1 cellular context compared by ENCODE assay signal in the genomic region with DNA sequence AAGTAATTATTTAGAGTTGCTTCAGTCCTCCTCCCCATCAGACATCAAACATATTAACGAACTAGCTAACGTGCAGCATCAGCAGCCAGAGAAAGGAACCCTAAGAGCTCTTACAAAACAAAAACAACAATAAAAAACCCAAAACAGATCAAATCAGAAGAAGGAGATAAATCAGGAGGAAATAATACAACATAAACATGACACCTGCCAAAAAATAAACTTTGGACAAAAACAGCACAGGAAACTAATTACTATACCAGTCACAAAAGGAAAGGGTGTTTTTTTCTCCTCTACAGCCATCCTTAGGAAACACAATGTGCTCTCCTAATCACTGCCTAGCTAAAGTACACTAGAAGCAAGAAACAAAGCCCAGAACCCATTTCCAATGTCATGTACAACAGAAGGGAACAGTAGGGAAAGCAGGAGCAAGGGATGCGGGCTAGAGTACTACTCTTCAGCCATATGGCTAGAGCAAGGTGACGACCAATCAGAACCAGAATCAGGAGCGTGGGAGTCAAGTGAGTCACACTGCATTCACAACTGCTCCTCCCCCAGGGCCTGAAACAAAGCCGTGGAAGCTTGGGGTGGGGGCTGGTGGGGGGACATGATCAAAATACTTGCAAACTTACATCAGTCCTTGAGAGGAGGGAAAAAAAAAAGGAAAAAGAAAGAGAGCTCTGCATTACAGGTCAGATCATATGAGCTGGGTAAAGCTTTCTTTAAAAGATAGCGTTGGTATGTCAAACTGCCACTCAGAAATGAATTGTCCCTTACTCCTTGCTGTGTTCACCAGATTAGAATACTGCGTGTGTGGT.
TF ChIP-seq lines count a peak whose summit lies in the region.

No MANE protein-coding gene starts in this region.

TF ChIP-seq in HEK293, 187 proteins besides CTCF, POLR2A, EP300 and RAD21 (continued from another document and continues in another):
- TF ChIP-seq ZNF660 (tag by site-specific recombination; IDR thresholded peaks at IDR 0.05) (peak; percentile 8; the same call in 1 of the 2 replicates), ZNF23 (tag by site-specific recombination; IDR thresholded peaks at IDR 0.05; ENCODE audit: borderline replicate concordance) (no peak), ZNF239 (tag by site-specific recombination; IDR thresholded peaks at IDR 0.05) (no peak), ZNF221 (tag by site-specific recombination; IDR thresholded peaks at IDR 0.05; ENCODE audit: borderline replicate concordance) (no peak), ZBTB44 (tag by site-specific recombination; IDR thresholded peaks at IDR 0.05) (no peak), ZNF433 (tag by site-specific recombination; IDR thresholded peaks at IDR 0.05; ENCODE audit: low read depth) (no peak), BCL11A (tag by site-specific recombination; IDR thresholded peaks at IDR 0.05; ENCODE audit: low read depth) (no peak), ZNF792 (tag by site-specific recombination; IDR thresholded peaks at IDR 0.05) (no peak), SP3 (tag by site-specific recombination; IDR thresholded peaks at IDR 0.05) (no peak), IKZF3 (tag by site-specific recombination; IDR thresholded peaks at IDR 0.05) (peak; percentile 79), ZFP37 (tag by site-specific recombination; IDR thresholded peaks at IDR 0.05) (no peak), INSM2 (tag by site-specific recombination; IDR thresholded peaks at IDR 0.05) (0 out of 2 replicates have a peak, but pooled peaks have one; percentile 24), PRDM1 (tag by site-specific recombination; IDR thresholded peaks at IDR 0.05) (0 out of 2 replicates have a peak, but pooled peaks have one; percentile 51), ZNF623 (tag by site-specific recombination; IDR thresholded peaks at IDR 0.05) (no peak), ZNF776 (tag by site-specific recombination; IDR thresholded peaks at IDR 0.05; ENCODE audit: borderline replicate concordance) (no peak), ZNF211 (tag by site-specific recombination; IDR thresholded peaks at IDR 0.05; ENCODE audit: low read depth) (no peak), ZNF544 (tag by site-specific recombination; IDR thresholded peaks at IDR 0.05) (no peak), RBAK (tag by site-specific recombination; IDR thresholded peaks at IDR 0.05) (no peak), ZNF248 (tag by site-specific recombination; IDR thresholded peaks at IDR 0.05) (no peak), SETDB1 (IDR thresholded peaks at IDR 0.05; ENCODE audit: insufficient read length, low read length) (no peak), ZNF701 (tag by site-specific recombination; IDR thresholded peaks at IDR 0.05) (no peak), ZNF280C (tag by site-specific recombination; IDR thresholded peaks at IDR 0.05) (no peak), ZNF157 (tag by site-specific recombination; IDR thresholded peaks at IDR 0.05) (no peak), ZNF629 (tag by site-specific recombination; IDR thresholded peaks at IDR 0.05) (0 out of 2 replicates have a peak, but pooled peaks have one; percentile 24), ZNF610 (tag by site-specific recombination; IDR thresholded peaks at IDR 0.05; ENCODE audit: borderline replicate concordance) (no peak), ZNF521 (tag by site-specific recombination; IDR thresholded peaks at IDR 0.05) (no peak), SCRT1 (tag by site-specific recombination; IDR thresholded peaks at IDR 0.05; ENCODE audit: borderline replicate concordance) (no peak), ZNF24 (tag by site-specific recombination; IDR thresholded peaks at IDR 0.05) (0 out of 2 replicates have a peak, but pooled peaks have one; percentile 61), ZBTB48 (tag by site-specific recombination; IDR thresholded peaks at IDR 0.05) (no peak), ZNF214 (tag by site-specific recombination; IDR thresholded peaks at IDR 0.05; ENCODE audit: borderline replicate concordance) (no peak), ZBTB6 (tag by site-specific recombination; IDR thresholded peaks at IDR 0.05) (peak; percentile 48; the same call in 1 of the 2 replicates), EGR2 (tag by site-specific recombination; IDR thresholded peaks at IDR 0.05; ENCODE audit: low read depth) (peak; percentile 76), ZSCAN30 (tag by site-specific recombination; IDR thresholded peaks at IDR 0.05) (no peak), ZNF677 (tag by site-specific recombination; IDR thresholded peaks at IDR 0.05) (no peak), ZSCAN18 (tag by site-specific recombination; IDR thresholded peaks at IDR 0.05) (no peak), ZNF530 (tag by site-specific recombination; IDR thresholded peaks at IDR 0.05; ENCODE audit: low read depth) (no peak), ZNF558 (tag by site-specific recombination; IDR thresholded peaks at IDR 0.05) (no peak), ZNF37A (tag by site-specific recombination; IDR thresholded peaks at IDR 0.05) (no peak), ZNF132 (tag by site-specific recombination; IDR thresholded peaks at IDR 0.05; ENCODE audit: borderline replicate concordance) (no peak), ZNF747 (tag by site-specific recombination; IDR thresholded peaks at IDR 0.05) (no peak), ZNF155 (tag by site-specific recombination; IDR thresholded peaks at IDR 0.05) (no peak), ZNF626 (tag by site-specific recombination; IDR thresholded peaks at IDR 0.05) (no peak), KLF7 (tag by site-specific recombination; IDR thresholded peaks at IDR 0.05; ENCODE audit: borderline replicate concordance) (no peak), ZNF366 (tag by site-specific recombination; conservative IDR thresholded peaks at IDR 0.05) (peak; percentile 73), ZNF624 (tag by site-specific recombination; IDR thresholded peaks at IDR 0.05) (no peak), KLF1 (tag by site-specific recombination; IDR thresholded peaks at IDR 0.05) (no peak), TCF7L2 (IDR thresholded peaks at IDR 0.05; ENCODE audit: borderline replicate concordance, low read depth, low read length) (no peak), KLF9 (tag by site-specific recombination; IDR thresholded peaks at IDR 0.05; ENCODE audit: low read depth) (no peak), ZNF16 (tag by site-specific recombination; IDR thresholded peaks at IDR 0.05; ENCODE audit: low read depth) (no peak), OSR2 (tag by site-specific recombination; IDR thresholded peaks at IDR 0.05) (peak; percentile 84), GLIS1 (tag by site-specific recombination; IDR thresholded peaks at IDR 0.05) (peak; percentile 81), ZNF324 (tag by site-specific recombination; IDR thresholded peaks at IDR 0.05) (0 out of 2 replicates have a peak, but pooled peaks have one; percentile 51), PBX3 (CRISPR knock-in tag; IDR thresholded peaks at IDR 0.05) (no peak), ZNF560 (tag by site-specific recombination; IDR thresholded peaks at IDR 0.05; ENCODE audit: borderline replicate concordance) (no peak), ZBTB17 (tag by site-specific recombination; IDR thresholded peaks at IDR 0.05) (peak; percentile 51; the same call in 1 of the 2 replicates), ZNF473 (tag by site-specific recombination; IDR thresholded peaks at IDR 0.05) (no peak), ZFP41 (tag by site-specific recombination; IDR thresholded peaks at IDR 0.05; ENCODE audit: borderline replicate concordance) (no peak)
- TF ChIP-seq, protein P1, sequence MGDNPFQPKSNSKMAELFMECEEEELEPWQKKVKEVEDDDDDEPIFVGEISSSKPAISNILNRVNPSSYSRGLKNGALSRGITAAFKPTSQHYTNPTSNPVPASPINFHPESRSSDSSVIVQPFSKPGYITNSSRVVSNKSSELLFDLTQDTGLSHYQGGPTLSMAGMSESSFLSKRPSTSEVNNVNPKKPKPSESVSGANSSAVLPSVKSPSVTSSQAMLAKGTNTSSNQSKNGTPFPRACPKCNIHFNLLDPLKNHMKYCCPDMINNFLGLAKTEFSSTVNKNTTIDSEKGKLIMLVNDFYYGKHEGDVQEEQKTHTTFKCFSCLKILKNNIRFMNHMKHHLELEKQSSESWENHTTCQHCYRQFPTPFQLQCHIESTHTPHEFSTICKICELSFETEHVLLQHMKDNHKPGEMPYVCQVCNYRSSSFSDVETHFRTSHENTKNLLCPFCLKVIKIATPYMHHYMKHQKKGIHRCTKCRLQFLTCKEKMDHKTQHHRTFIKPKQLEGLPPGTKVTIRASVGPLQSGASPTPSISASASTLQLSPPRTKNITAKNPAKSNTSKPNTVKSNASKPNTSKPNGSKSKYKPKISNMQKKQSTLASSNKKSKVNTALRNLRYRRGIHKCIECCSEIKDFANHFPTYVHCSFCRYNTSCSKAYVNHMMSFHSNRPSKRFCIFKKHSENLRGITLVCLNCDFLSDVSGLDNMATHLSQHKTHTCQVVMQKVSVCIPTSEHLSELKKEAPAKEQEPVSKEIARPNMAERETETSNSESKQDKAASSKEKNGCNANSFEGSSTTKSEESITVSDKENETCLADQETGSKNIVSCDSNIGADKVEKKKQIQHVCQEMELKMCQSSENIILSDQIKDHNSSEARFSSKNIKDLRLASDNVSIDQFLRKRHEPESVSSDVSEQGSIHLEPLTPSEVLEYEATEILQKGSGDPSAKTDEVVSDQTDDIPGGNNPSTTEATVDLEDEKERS (tag by site-specific recombination; IDR thresholded peaks at IDR 0.05) = no peak
